ENCODE assay signal across 33 cellular contexts in the genomic region with DNA sequence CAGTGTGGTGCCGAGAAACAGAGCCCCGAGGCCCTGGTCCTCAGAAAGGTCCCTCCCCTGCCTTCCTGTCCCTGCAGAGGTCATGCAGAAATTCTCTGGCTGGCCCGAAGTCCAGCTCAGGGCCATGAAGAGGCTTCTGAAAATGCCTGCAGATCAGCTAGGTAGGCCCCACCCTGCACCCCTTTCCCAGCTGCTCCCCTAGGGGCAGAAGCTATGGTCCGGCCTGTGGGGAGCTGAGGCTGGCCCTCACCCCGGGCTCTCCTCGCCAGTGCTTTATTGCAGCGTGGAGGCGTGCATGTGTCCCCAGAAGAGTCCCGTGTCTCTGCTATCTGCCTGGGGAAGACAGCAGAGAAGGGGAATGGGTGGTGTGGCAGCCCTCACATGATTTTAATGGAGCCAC. TPM values are rescaled to one million over a fixed set of nuclear protein-coding genes. Genes with fewer than 3 reads are reported as not detected.
"Had no signal": no experiment of that assay in that cellular context is flagged by ENCODE, and none has a peak within 500 bp of the region (broad histone marks: within the 10 kb centered on the region; RNA-seq: fewer than 3 reads in every experiment).

No MANE protein-coding gene starts in this region.

- H3K36me3 ChIP-seq: breast epithelium, cardiac muscle cell, colonic mucosa, gastrocnemius medialis had no signal

- ATAC-seq: activated naive CD4-positive, alpha-beta T cell treated with anti-CD3 and anti-CD28 coated beads, Interleukin-2, amount 50 U/mL, for 72 hours; activated T-cell treated with anti-CD3 and anti-CD28 coated beads, Interleukin-2, amount 50 U/mL, for 72 hours; foreskin keratinocyte; gastrocnemius medialis had no signal

- H3K27ac Mint-ChIP-seq: activated CD4-positive, alpha-beta memory T cell treated with anti-CD3 and anti-CD28 coated beads, Interleukin-2, amount 10 ng/mL, durations not matched to agents 7 days and 5 days; activated CD4-positive, alpha-beta T cell treated with anti-CD3 and anti-CD28 coated beads, Interleukin-2, amount 10 ng/mL, durations not matched to agents 7 days and 5 days; activated naive CD4-positive, alpha-beta T cell treated with anti-CD3 and anti-CD28 coated beads, Interleukin-2, amount 10 ng/mL, durations not matched to agents 7 days and 5 days; activated naive CD8-positive, alpha-beta T cell treated with anti-CD3 and anti-CD28 coated beads, Interleukin-2, amount 10 ng/mL, durations not matched to agents 7 days and 5 days; activated T-cell treated with anti-CD3 and anti-CD28 coated beads, Interleukin-2, amount 50 U/mL, for 24 hours; activated T-cell treated with anti-CD3 and anti-CD28 coated beads, Interleukin-2, amount 50 U/mL, for 72 hours; brain; dendritic cell treated with granulocyte-macrophage colony-stimulating factor and Interleukin-4, amounts not matched to agents 40 ng/mL and 50 ng/mL, for 4 days; endodermal cell had no signal

- H3K4me1 Mint-ChIP-seq: activated CD4-positive, alpha-beta T cell treated with anti-CD3 and anti-CD28 coated beads, Interleukin-2, amount 10 ng/mL, durations not matched to agents 7 days and 5 days; activated naive CD4-positive, alpha-beta T cell treated with anti-CD3 and anti-CD28 coated beads, Interleukin-2, amount 10 ng/mL, durations not matched to agents 7 days and 5 days; brain; endodermal cell had no signal

- DNase-seq: activated CD4-positive, alpha-beta memory T cell treated with anti-CD3 and anti-CD28 coated beads, Interleukin-2, amount 10 ng/mL, durations not matched to agents 7 days and 5 days; activated CD4-positive, alpha-beta T cell treated with anti-CD3 and anti-CD28 coated beads for 4 hours; activated CD4-positive, alpha-beta T cell treated with anti-CD3 and anti-CD28 coated beads, Interleukin-2, amount 10 ng/mL, durations not matched to agents 7 days and 5 days; activated CD4-positive, alpha-beta T cell treated with anti-CD3 and anti-CD28 coated beads, Interleukin-2, amount 50 U/mL, for 4 hours; activated CD4-positive, CD25-positive, alpha-beta regulatory T cell; activated CD4-positive, CD25-positive, alpha-beta regulatory T cell treated with anti-CD3 and anti-CD28 coated beads, Interleukin-2, amount 50 U/mL, for 72 hours; activated CD8-positive, alpha-beta memory T cell treated with anti-CD3 and anti-CD28 coated beads, Interleukin-2, amount 50 U/mL, for 48 hours; activated gamma-delta T cell; activated naive CD4-positive, alpha-beta T cell; activated naive CD4-positive, alpha-beta T cell treated with anti-CD3 and anti-CD28 coated beads, Interleukin-2, amount 10 ng/mL, durations not matched to agents 7 days and 5 days; activated naive CD8-positive, alpha-beta T cell treated with anti-CD3 and anti-CD28 coated beads, Interleukin-2, amount 10 ng/mL, durations not matched to agents 7 days and 5 days; activated T-cell treated with anti-CD3 and anti-CD28 coated beads for 4 hours; activated T-cell treated with anti-CD3 and anti-CD28 coated beads, Interleukin-2, amount 50 U/mL, for 24 hours; activated T-cell treated with anti-CD3 and anti-CD28 coated beads, Interleukin-2, amount 50 U/mL, for 72 hours; central memory CD4-positive, alpha-beta T cell; cerebellar nuclear complex; colonic mucosa; dorsolateral prefrontal cortex; effector memory CD4-positive, alpha-beta T cell; endodermal cell; erythroblast; foreskin keratinocyte; gastrocnemius medialis; glutamatergic neuron; T-helper 2 cell had no signal

- H3K4me1 ChIP-seq: ascending aorta, breast epithelium, colonic mucosa, esophagus muscularis mucosa, foreskin keratinocyte, gastrocnemius medialis, heart left ventricle had no signal

- H3K27ac ChIP-seq: ascending aorta, breast epithelium, cardiac muscle cell, colonic mucosa, dorsolateral prefrontal cortex, esophagus muscularis mucosa, foreskin keratinocyte, gastrocnemius medialis, heart left ventricle had no signal

- H3K4me3 ChIP-seq: ascending aorta, breast epithelium, cardiac muscle cell, colonic mucosa, dorsolateral prefrontal cortex, esophagus muscularis mucosa, gastrocnemius medialis, heart left ventricle had no signal

- H3K9me3 Mint-ChIP-seq: activated CD4-positive, alpha-beta memory T cell treated with anti-CD3 and anti-CD28 coated beads, Interleukin-2, amount 10 ng/mL, durations not matched to agents 7 days and 5 days; activated CD4-positive, alpha-beta T cell treated with anti-CD3 and anti-CD28 coated beads, Interleukin-2, amount 10 ng/mL, durations not matched to agents 7 days and 5 days; activated naive CD4-positive, alpha-beta T cell treated with anti-CD3 and anti-CD28 coated beads, Interleukin-2, amount 10 ng/mL, durations not matched to agents 7 days and 5 days; activated naive CD4-positive, alpha-beta T cell treated with anti-CD3 and anti-CD28 coated beads, Interleukin-2, amount 50 U/mL, for 72 hours; activated naive CD8-positive, alpha-beta T cell treated with anti-CD3 and anti-CD28 coated beads, Interleukin-2, amount 10 ng/mL, durations not matched to agents 7 days and 5 days; activated T-cell treated with anti-CD3 and anti-CD28 coated beads, Interleukin-2, amount 50 U/mL, for 24 hours; activated T-cell treated with anti-CD3 and anti-CD28 coated beads, Interleukin-2, amount 50 U/mL, for 72 hours; brain; dendritic cell treated with granulocyte-macrophage colony-stimulating factor and Interleukin-4, amounts not matched to agents 40 ng/mL and 50 ng/mL, for 4 days; endodermal cell had no signal

- H3K9me3 ChIP-seq: ascending aorta, breast epithelium, colonic mucosa, esophagus muscularis mucosa, gastrocnemius medialis, heart left ventricle had no signal

- H3K36me3 Mint-ChIP-seq: activated naive CD4-positive, alpha-beta T cell treated with anti-CD3 and anti-CD28 coated beads, Interleukin-2, amount 10 ng/mL, durations not matched to agents 7 days and 5 days; activated naive CD4-positive, alpha-beta T cell treated with anti-CD3 and anti-CD28 coated beads, Interleukin-2, amount 50 U/mL, for 72 hours; activated naive CD8-positive, alpha-beta T cell treated with anti-CD3 and anti-CD28 coated beads, Interleukin-2, amount 10 ng/mL, durations not matched to agents 7 days and 5 days; brain had no signal

- H3K4me3 Mint-ChIP-seq: activated CD4-positive, alpha-beta memory T cell treated with anti-CD3 and anti-CD28 coated beads, Interleukin-2, amount 10 ng/mL, durations not matched to agents 7 days and 5 days; activated CD4-positive, alpha-beta T cell treated with anti-CD3 and anti-CD28 coated beads, Interleukin-2, amount 10 ng/mL, durations not matched to agents 7 days and 5 days; activated naive CD4-positive, alpha-beta T cell treated with anti-CD3 and anti-CD28 coated beads, Interleukin-2, amount 10 ng/mL, durations not matched to agents 7 days and 5 days; activated naive CD8-positive, alpha-beta T cell treated with anti-CD3 and anti-CD28 coated beads, Interleukin-2, amount 10 ng/mL, durations not matched to agents 7 days and 5 days; activated T-cell treated with anti-CD3 and anti-CD28 coated beads, Interleukin-2, amount 50 U/mL, for 24 hours; activated T-cell treated with anti-CD3 and anti-CD28 coated beads, Interleukin-2, amount 50 U/mL, for 72 hours; brain; dendritic cell treated with granulocyte-macrophage colony-stimulating factor and Interleukin-4, amounts not matched to agents 40 ng/mL and 50 ng/mL, for 4 days; endodermal cell had no signal

- H3K27me3 ChIP-seq: ascending aorta, cardiac muscle cell, colonic mucosa had no signal

RNA-seq across cellular contexts. Expression of a gene that starts 21.7 kb away (rescaled TPM):
- total RNA-seq: ascending aorta had no signal
